Comparison of ENCODE assay signal across 14 cellular contexts in genomic region chr5:107455111-107455544, GRCh38.
DNase-seq lines count a peak whose midpoint lies in the region; ATAC-seq, FAIRE-seq and TF ChIP-seq lines count a peak whose summit lies in the region.
"Had no signal": no experiment of that assay in that cellular context is flagged by ENCODE, and none has a peak within 500 bp of the region (broad histone marks: within the 10 kb centered on the region; RNA-seq: fewer than 3 reads in every experiment).

No MANE protein-coding gene starts in this region.

- no peak for TF ChIP-seq CTCF in hepatocyte (IDR thresholded peaks at IDR 0.05; ENCODE audit: poor library complexity)
- no peak for TF ChIP-seq CTCF in tibial artery (IDR thresholded peaks at IDR 0.05)
- TF ChIP-seq CTCF in stomach (IDR thresholded peaks at IDR 0.05), result no peak

- WGBS in hepatocyte (ENCODE audit: low lambda C conversion rate, missing lambda C conversion rate), result 11% methylated on average over 4 of the region's 4 CpGs
- 30 to 58% (median 37%) methylated on average over 4 of the region's 4 CpGs for WGBS in stomach, 5 donors

- peak overlapping the region; percentile 10 for H3K4me2 ChIP-seq in hepatocyte
- H3K4me2 ChIP-seq: BLaER1 treated with 17β-estradiol and CSF1 and Interleukin-3, amounts not matched to agents 10 nM and 100 nM had no signal

- intact Hi-C loops in tibial artery (cut with DNase I; ENCODE audit: low total_unique reads) (no loop called here), stomach (cut with DNase I; ENCODE audit: low total_unique reads) (no loop called here)

- H3K27me3 ChIP-seq in hepatocyte, result no peaks in the 10 kb centered on the region
- no peaks in the 10 kb centered on the region for H3K27me3 ChIP-seq in tibial artery
- H3K27me3 ChIP-seq in stomach, result no peaks in the 10 kb centered on the region
- H3K27me3 ChIP-seq: BLaER1 treated with 17β-estradiol and CSF1 and Interleukin-3, amounts not matched to agents 10 nM and 100 nM had no signal

- H3K4me3 ChIP-seq in hepatocyte (no peak overlapping the region), tibial artery (no peak overlapping the region), stomach (no peak overlapping the region)
- H3K4me3 ChIP-seq: BLaER1 treated with 17β-estradiol and CSF1 and Interleukin-3, amounts not matched to agents 10 nM and 100 nM; left ventricle myocardium inferior had no signal

- H3K9me3 ChIP-seq in hepatocyte (ENCODE audit: low read depth) (no peaks in the 10 kb centered on the region), tibial artery (no peaks in the 10 kb centered on the region), stomach (no peaks in the 10 kb centered on the region)
- H3K9me3 ChIP-seq: BLaER1 treated with 17β-estradiol and CSF1 and Interleukin-3, amounts not matched to agents 10 nM and 100 nM; left ventricle myocardium inferior had no signal

- no peak for ATAC-seq in GM18870 (IDR thresholded peaks at IDR 0.05; ENCODE audit: unreplicated experiment)
- no peak for ATAC-seq in GM18861 (IDR thresholded peaks at IDR 0.05; ENCODE audit: unreplicated experiment)

- no peak overlapping the region for H3K27ac ChIP-seq in hepatocyte
- H3K27ac ChIP-seq in tibial artery, result no peak overlapping the region
- no peak overlapping the region for H3K27ac ChIP-seq in stomach
- H3K27ac ChIP-seq: BLaER1 treated with 17β-estradiol and CSF1 and Interleukin-3, amounts not matched to agents 10 nM and 100 nM; left ventricle myocardium inferior had no signal

- TF ChIP-seq POLR2A in GM12892 (IDR thresholded peaks at IDR 0.05; ENCODE audit: low read depth, low read length), result no peak
- TF ChIP-seq POLR2A in stomach (IDR thresholded peaks at IDR 0.05), result no peak

- TF ChIP-seq EP300 in stomach (IDR thresholded peaks at IDR 0.05), result no peak

- DNase-seq in A172 (ENCODE audit: low spot score), result peak; percentile 72
- DNase-seq in GM12892 (ENCODE audit: insufficient read length), result no peak
- DNase-seq in RCC 7860 (ENCODE audit: low spot score), result peak; percentile 87
- no peak for DNase-seq in hepatocyte (ENCODE audit: low spot score)
- DNase-seq in tibial artery, result no peak
- no peak for DNase-seq in stomach
- DNase-seq: activated naive CD4-positive, alpha-beta T cell treated with anti-CD3 and anti-CD28 coated beads, Interleukin-2, amount 50 U/mL, for 16 hours; foreskin melanocyte; left ventricle myocardium inferior; nucleus accumbens had no signal

- H3K36me3 ChIP-seq in hepatocyte (replicated peaks; ENCODE audit: insufficient read depth, low read depth), result no peaks in the 10 kb centered on the region
- no peaks in the 10 kb centered on the region for H3K36me3 ChIP-seq in tibial artery
- H3K36me3 ChIP-seq in stomach, result no peaks in the 10 kb centered on the region
- H3K36me3 ChIP-seq: BLaER1 treated with 17β-estradiol and CSF1 and Interleukin-3, amounts not matched to agents 10 nM and 100 nM; left ventricle myocardium inferior had no signal

- peak; percentile 74 for FAIRE-seq in GM12892 (lab: Jason Lieb, UNC)
- FAIRE-seq in RCC 7860 (lab: Jason Lieb, UNC), result peak; percentile 96
- FAIRE-seq: colon had no signal

- no peaks in the 10 kb centered on the region for H4K20me1 ChIP-seq in hepatocyte (ENCODE audit: insufficient read depth, poor library complexity, severe bottlenecking)
- H4K20me1 ChIP-seq: BLaER1 treated with 17β-estradiol and CSF1 and Interleukin-3, amounts not matched to agents 10 nM and 100 nM had no signal

- no peak overlapping the region for H2AFZ ChIP-seq in hepatocyte

- H3K79me2 ChIP-seq in hepatocyte, result peaks cover 34% of the 10 kb centered on the region

- no peaks in the 10 kb centered on the region for H3K9me2 ChIP-seq in hepatocyte (replicated peaks; ENCODE audit: insufficient read depth)

- H3K4me1 ChIP-seq in hepatocyte (ENCODE audit: insufficient read depth) (peaks cover 18% of the 10 kb centered on the region), tibial artery (peaks cover 0 to 18% (median 7%) of the 10 kb centered on the region in 4 donors), stomach (peaks cover 0 to 10% (median 6%) of the 10 kb centered on the region in 4 donors)

Comparison
In these comparisons a context has a peak if more than half of its experiments do, and no peak if none do; other contexts are left out.
1. DNase-seq: peak in A172 (single experiment) and RCC 7860 (single experiment); none in GM12892 (single experiment), hepatocyte (single experiment), tibial artery (0 of 2) and stomach (single experiment).